9 cellular contexts compared by ENCODE assay signal in genomic region chrX:45807572-45808425, GRCh38.
DNase-seq lines count a peak whose midpoint lies in the region; TF ChIP-seq lines count a peak whose summit lies in the region.
"Had no signal": no experiment of that assay in that cellular context is flagged by ENCODE, and none has a peak within 500 bp of the region (broad histone marks: within the 10 kb centered on the region; RNA-seq: fewer than 3 reads in every experiment).

No MANE protein-coding gene starts in this region.

- H3K4me1 ChIP-seq in OCI-LY3 (ENCODE audit: low read length) (peaks cover 44% of the 10 kb centered on the region), osteoblast (ENCODE audit: insufficient read depth, low read length) (peaks cover 70% of the 10 kb centered on the region)
- H3K4me1 ChIP-seq in effector memory CD4-positive, alpha-beta T cell (ENCODE audit: control insufficient read depth, insufficient read depth, low read length, poor library complexity, severe bottlenecking): peaks cover 14% of the 10 kb centered on the region

- H3K4me3 ChIP-seq in OCI-LY3 (ENCODE audit: low read length) (peak overlapping the region; percentile 32), osteoblast (ENCODE audit: insufficient read depth, low read length) (peak overlapping the region; percentile 49)
- peak overlapping the region; percentile 38 for H3K4me3 ChIP-seq in effector memory CD4-positive, alpha-beta T cell (ENCODE audit: insufficient read depth, low read depth, low read length, poor library complexity, severe bottlenecking)

- no peaks in the 10 kb centered on the region for H3K36me3 ChIP-seq in OCI-LY3 (replicated peaks; ENCODE audit: low read depth, low read length)
- no peaks in the 10 kb centered on the region for H3K36me3 ChIP-seq in effector memory CD4-positive, alpha-beta T cell (ENCODE audit: control insufficient read depth, insufficient read depth, low read length)
- H3K36me3 ChIP-seq in osteoblast (ENCODE audit: insufficient read depth, low read length): peaks cover 7% of the 10 kb centered on the region

- H3K9me3 ChIP-seq in OCI-LY3 (ENCODE audit: insufficient read depth, low read length): no peaks in the 10 kb centered on the region
- no peaks in the 10 kb centered on the region for H3K9me3 ChIP-seq in effector memory CD4-positive, alpha-beta T cell (ENCODE audit: control insufficient read depth, low read length)
- no peaks in the 10 kb centered on the region for H3K9me3 ChIP-seq in osteoblast (ENCODE audit: low read depth, low read length)

- H3K27me3 ChIP-seq in OCI-LY3 (ENCODE audit: low read depth, low read length) (no peaks in the 10 kb centered on the region), osteoblast (ENCODE audit: insufficient read depth, low read length) (peaks cover 33% of the 10 kb centered on the region)
- no peaks in the 10 kb centered on the region for H3K27me3 ChIP-seq in effector memory CD4-positive, alpha-beta T cell (replicated peaks; ENCODE audit: control insufficient read depth, insufficient read depth, low read length, poor library complexity, severe bottlenecking)

- H4K20me1 ChIP-seq in OCI-LY3 (ENCODE audit: insufficient read depth, low read length) (no peaks in the 10 kb centered on the region), osteoblast (ENCODE audit: insufficient read depth, low read length) (no peaks in the 10 kb centered on the region)

- H2AFZ ChIP-seq in OCI-LY3 (ENCODE audit: low read depth, low read length) (no peak overlapping the region), osteoblast (ENCODE audit: low read length) (no peak overlapping the region)

- DNase-seq in EH (ENCODE audit: low read depth): peak; percentile 68
- no peak for DNase-seq in effector memory CD4-positive, alpha-beta T cell
- peak; percentile 54 for DNase-seq in osteoblast (ENCODE audit: insufficient read length, low spot score, missing footprints)
- DNase-seq in COR-L47 (lab: John Stamatoyannopoulos, UW): no peak
- no peak for DNase-seq in stimulated activated CD4-positive, alpha-beta T cell treated with anti-CD3 and anti-CD28 coated beads, Interleukin-2, amount 100 ng/mL, for 24 hours
- no peak for DNase-seq in SW 1271 (lab: John Stamatoyannopoulos, UW)
- DNase-seq in activated gamma-delta T cell (lab: John Stamatoyannopoulos, UW): no peak
- DNase-seq: NCI-H1417 treated with DMSO at 0.1 percent for 48 hours had no signal

- H3K4me2 ChIP-seq in OCI-LY3 (ENCODE audit: low read length): peak overlapping the region; percentile 72
- H3K4me2 ChIP-seq in osteoblast (ENCODE audit: insufficient read depth, low read length): peak overlapping the region; percentile 88

- no peaks in the 10 kb centered on the region for H3K79me2 ChIP-seq in OCI-LY3 (ENCODE audit: low read length)
- peaks cover 47% of the 10 kb centered on the region for H3K79me2 ChIP-seq in osteoblast (ENCODE audit: insufficient read depth, low read length)

- H3K9ac ChIP-seq in OCI-LY3 (ENCODE audit: low read length): no peak overlapping the region

- H3K27ac ChIP-seq in OCI-LY3 (ENCODE audit: low read length) (no peak overlapping the region), osteoblast (ENCODE audit: low read depth, low read length) (peak overlapping the region; percentile 99)
- peak overlapping the region; percentile 77 for H3K27ac ChIP-seq in effector memory CD4-positive, alpha-beta T cell (ENCODE audit: insufficient read depth, low read length, poor library complexity, severe bottlenecking)

- TF ChIP-seq CTCF in OCI-LY3 (IDR thresholded peaks at IDR 0.05; ENCODE audit: low read depth, low read length) (no peak), osteoblast (IDR thresholded peaks at IDR 0.05; ENCODE audit: extremely low read depth, low read depth, low read length) (no peak)

Comparison
In these comparisons a context has a peak if more than half of its experiments do, and no peak if none do; other contexts are left out.
1. DNase-seq: peak in EH (single experiment) and osteoblast (single experiment); none in effector memory CD4-positive, alpha-beta T cell (0 of 3), COR-L47 (single experiment), stimulated activated CD4-positive, alpha-beta T cell treated with anti-CD3 and anti-CD28 coated beads, Interleukin-2, amount 100 ng/mL, for 24 hours (0 of 2), SW 1271 (0 of 2) and activated gamma-delta T cell (single experiment).
2. Peak in every context shown above with its lines, with median percentiles within 50 percentile points of each other: H3K4me3 ChIP-seq.